In the genomic region with DNA sequence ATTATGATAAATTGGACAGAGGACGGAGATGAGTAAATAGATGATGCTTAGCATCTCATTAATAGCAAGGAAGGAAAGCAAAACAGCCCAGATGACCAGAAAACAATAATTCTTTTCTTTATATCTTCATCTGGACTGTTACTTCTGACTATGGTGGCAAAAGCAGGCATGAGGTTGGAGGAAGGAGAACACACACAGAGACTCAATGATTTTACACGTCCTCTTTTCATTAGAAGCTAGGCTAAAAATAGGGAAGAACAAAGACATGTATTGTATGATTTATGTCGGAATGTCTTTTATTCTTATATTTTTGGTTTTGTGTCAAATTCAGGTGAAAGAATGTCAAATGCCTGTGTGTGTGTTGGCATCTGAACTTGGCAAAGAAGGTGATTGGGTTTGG, we compare ENCODE assay signal across 3 cellular contexts.
"Had no signal": no experiment of that assay in that cellular context is flagged by ENCODE, and none has a peak within 500 bp of the region (broad histone marks: within the 10 kb centered on the region; RNA-seq: fewer than 3 reads in every experiment).

No MANE protein-coding gene starts in this region.

- ATAC-seq: GM12878 had no signal

- DNase-seq: GDM1, GF-D8 had no signal
